ENCODE assay signal across 8 cellular contexts in the genomic region with DNA sequence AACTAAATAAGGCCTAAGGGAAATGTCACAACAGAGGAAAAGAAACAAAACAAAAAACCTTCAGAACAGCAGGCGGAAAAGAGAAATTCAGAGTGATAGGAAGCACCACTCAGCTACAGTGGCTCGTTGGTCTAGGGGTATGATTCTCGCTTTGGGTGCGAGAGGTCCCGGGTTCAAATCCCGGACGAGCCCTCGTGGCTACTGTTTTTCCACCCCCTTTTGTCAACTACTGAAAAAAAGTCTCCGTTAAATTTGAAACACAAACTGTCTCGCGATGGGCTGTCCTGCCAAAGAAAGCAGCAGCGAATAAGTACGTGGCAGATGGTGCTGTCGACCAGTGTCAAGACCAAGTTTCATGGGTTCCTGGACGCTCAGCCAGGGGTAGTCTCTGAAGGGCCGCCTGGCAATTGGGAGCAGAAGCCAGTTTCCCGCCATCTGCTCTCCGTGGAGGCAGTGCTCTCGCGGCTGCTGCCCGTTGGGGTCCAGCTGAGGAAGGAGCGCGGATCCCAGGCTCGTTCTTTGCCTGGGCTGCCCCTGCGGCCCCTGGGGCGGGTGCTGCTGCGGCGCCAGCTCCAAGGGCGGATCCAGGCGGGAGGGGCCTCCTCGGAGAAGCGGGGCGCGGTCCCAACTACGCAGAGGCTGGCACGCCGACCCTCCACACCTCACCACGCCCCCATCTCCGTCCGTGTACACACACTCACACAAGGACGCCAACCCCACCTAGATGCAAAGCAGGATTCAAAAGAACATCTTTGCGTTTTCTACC. TPM values are rescaled to one million over a fixed set of nuclear protein-coding genes. Genes with fewer than 3 reads are reported as not detected.
DNase-seq lines count a peak whose midpoint lies in the region; ATAC-seq and TF ChIP-seq lines count a peak whose summit lies in the region.

A gene with protein sequence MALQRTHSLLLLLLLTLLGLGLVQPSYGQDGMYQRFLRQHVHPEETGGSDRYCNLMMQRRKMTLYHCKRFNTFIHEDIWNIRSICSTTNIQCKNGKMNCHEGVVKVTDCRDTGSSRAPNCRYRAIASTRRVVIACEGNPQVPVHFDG (plus strand): TSS at position 665 of the 766 bp plus-strand sequence. CDS start 14,812 bp downstream, outside the sequence.

- H3K27me3 Mint-ChIP-seq in CD8-positive, alpha-beta T cell (ENCODE audit: low read depth): no peaks in the 10 kb centered on the region

- ATAC-seq in CD8-positive, alpha-beta T cell: peak; percentile 21
- peak; percentile 23 for ATAC-seq in GM19467 (IDR thresholded peaks at IDR 0.05; ENCODE audit: unreplicated experiment)
- peak; percentile 42 to 65 for ATAC-seq in left cardiac atrium

- peaks cover 29% of the 10 kb centered on the region for H3K4me1 Mint-ChIP-seq in CD8-positive, alpha-beta T cell (ENCODE audit: low read depth)

- intact Hi-C loops in CD8-positive, alpha-beta T cell (cut with DNase I, micrococcal nuclease): loop anchor here (1.0 to 5.0 kb wide), 13 partner anchors 7 to 418 kb away; a partner anchor contains a TSS
- intact Hi-C loops in left cardiac atrium (cut with DNase I) (loop anchor here (1.0 to 10.0 kb wide), 6 partner anchors 57 to 342 kb away; a partner anchor contains a TSS), posterior vena cava (cut with DNase I) (loop anchor here (5.0 to 10.0 kb wide), 5 partner anchors 57 to 349 kb away; a partner anchor contains a TSS)

- no peaks in the 10 kb centered on the region for H3K9me3 ChIP-seq in CD8-positive, alpha-beta T cell (ENCODE audit: low read length)
- H3K9me3 ChIP-seq in tibial nerve: no peaks in the 10 kb centered on the region

- no peaks in the 10 kb centered on the region for H3K27me3 ChIP-seq in CD8-positive, alpha-beta T cell (ENCODE audit: insufficient read depth, low read length)
- H3K27me3 ChIP-seq in tibial nerve: no peaks in the 10 kb centered on the region

- CTCF ChIA-PET in CD8-positive, alpha-beta T cell (lab: Charles Lee): interaction anchor here (0.6 to 7.3 kb wide), 15 partner anchors 8 to 357 kb away, joined by 3 to 68 read pairs (median 8); a partner anchor contains a TSS

- DNase-seq in CD8-positive, alpha-beta T cell: peak; percentile 69 to 90 (median 77)
- DNase-seq in KG1 (lab: John Stamatoyannopoulos, UW) (peak; percentile 86), SW480 (ENCODE audit: low spot score) (peak; percentile 76), left cardiac atrium (peak; percentile 87), posterior vena cava (ENCODE audit: low spot score) (peak; percentile 94), tibial nerve (ENCODE audit: low spot score in 2 of 2) (peak; percentile 82 to 93)

- 0% methylated on average over 42 of the region's 42 CpGs for WGBS in adipose tissue, 3 donors
- 0 to 1% methylated on average over 28 to 42 of the region's 42 CpGs for WGBS in tibial nerve, 2 donors

- TF ChIP-seq POLR2A in tibial nerve (IDR thresholded peaks at IDR 0.05): peak; percentile 55 to 64

- TF ChIP-seq CTCF in CD8-positive, alpha-beta T cell (IDR thresholded peaks at IDR 0.05): no peak
- TF ChIP-seq CTCF in tibial nerve (IDR thresholded peaks at IDR 0.05): no peak

- H3K9me3 Mint-ChIP-seq in CD8-positive, alpha-beta T cell: no peaks in the 10 kb centered on the region

- H3K36me3 ChIP-seq in CD8-positive, alpha-beta T cell (ENCODE audit: insufficient read depth, low read length): no peaks in the 10 kb centered on the region
- no peaks in the 10 kb centered on the region for H3K36me3 ChIP-seq in tibial nerve

- H3K27ac Mint-ChIP-seq in CD8-positive, alpha-beta T cell: peak within 1 kb of the TSS; percentile 72

- H3K36me3 Mint-ChIP-seq in CD8-positive, alpha-beta T cell: peaks cover 4% of the 10 kb centered on the region

- peak within 1 kb of the TSS; percentile 80 for H3K27ac ChIP-seq in CD8-positive, alpha-beta T cell (ENCODE audit: low read depth, low read length)
- H3K27ac ChIP-seq in adipose tissue (ENCODE audit: low read depth, low read length): peak within 1 kb of the TSS; percentile 62
- peak within 1 kb of the TSS; percentile 98 to 100 (median 100) for H3K27ac ChIP-seq in tibial nerve

- H3K4me3 ChIP-seq in CD8-positive, alpha-beta T cell (ENCODE audit: low read depth, low read length): peak within 1 kb of the TSS; percentile 93
- H3K4me3 ChIP-seq in tibial nerve: peak within 1 kb of the TSS; percentile 65 to 94 (median 84)

- TF ChIP-seq EP300 in tibial nerve (IDR thresholded peaks at IDR 0.05): peak; percentile 34 to 81

- POLR2A ChIA-PET in CD8-positive, alpha-beta T cell (lab: Charles Lee): interaction anchor here (0.8 to 5.4 kb wide), 13 partner anchors 10 to 356 kb away, joined by 3 to 33 read pairs (median 5); a partner anchor contains a TSS

- peaks cover 24% of the 10 kb centered on the region for H3K4me1 ChIP-seq in CD8-positive, alpha-beta T cell (ENCODE audit: insufficient read depth, low read length)
- peaks cover 0 to 48% (median 29%) of the 10 kb centered on the region in 4 donors for H3K4me1 ChIP-seq in tibial nerve

- H3K4me3 Mint-ChIP-seq in CD8-positive, alpha-beta T cell: no peak within 1 kb of the TSS

RNA-seq across cellular contexts. Expression of the gene that starts here (rescaled TPM):
- under 1 TPM; 0.19 to 0.27 TPM for total RNA-seq in CD8-positive, alpha-beta T cell
- polyA plus RNA-seq in adipose tissue: 100 to 1,000 TPM in 1 of 3 donors, 10 to 100 TPM in 2; 19.6 to 117 (median 78.8) TPM
- total RNA-seq in left cardiac atrium (10 to 100 TPM; 15.9 to 20.8 TPM), posterior vena cava (10 to 100 TPM; 42.3 to 44.3 TPM), tibial nerve (100 to 1,000 TPM in 2 of 4 donors, 10 to 100 TPM in 2; 90.9 to 193 (median 118) TPM)

Comparison
In these comparisons a context has a peak if more than half of its experiments do, and no peak if none do; other contexts are left out.
1. Peak in every context shown above with its lines: DNase-seq, ATAC-seq, H3K4me3 ChIP-seq and H3K27ac ChIP-seq.
2. RNA of the gene that starts here (total RNA-seq): 90.9 to 193 TPM in tibial nerve, 42.3 to 44.3 TPM in posterior vena cava and 15.9 to 20.8 TPM in left cardiac atrium; 0.19 to 0.27 TPM in CD8-positive, alpha-beta T cell; every median in the first group is over 10 times any median in the second.
3. Peak in DNase-seq, ATAC-seq, H3K4me3 ChIP-seq and H3K27ac ChIP-seq in CD8-positive, alpha-beta T cell; RNA of the gene not detected or under 1 TPM.